Comparison of ENCODE assay signal across 24 cellular contexts in the genomic region with DNA sequence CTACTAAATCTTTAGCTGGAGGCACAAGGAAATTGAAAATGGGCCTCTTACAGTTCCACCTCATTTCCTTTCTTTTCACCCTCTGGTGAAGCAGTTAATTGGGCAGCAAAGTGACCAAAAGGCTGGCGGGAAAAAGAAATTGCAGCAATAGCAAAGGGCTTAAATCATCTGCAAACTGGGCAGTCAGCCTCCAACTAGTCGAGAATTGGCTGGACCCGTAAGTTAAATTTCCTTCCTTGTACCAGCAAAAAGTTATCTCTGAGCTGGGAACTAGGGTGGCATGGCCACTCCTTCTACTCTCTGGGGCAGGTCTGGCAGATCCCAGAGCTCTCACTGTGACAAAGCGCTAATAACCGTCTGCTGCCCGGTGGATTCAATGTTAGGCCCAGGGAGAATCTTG. TPM values are rescaled to one million over a fixed set of nuclear protein-coding genes. Genes with fewer than 3 reads are reported as not detected.
DNase-seq lines count a peak whose midpoint lies in the region; ATAC-seq and TF ChIP-seq lines count a peak whose summit lies in the region.
"Had no signal": no experiment of that assay in that cellular context is flagged by ENCODE, and none has a peak within 500 bp of the region (broad histone marks: within the 10 kb centered on the region; RNA-seq: fewer than 3 reads in every experiment).

No MANE protein-coding gene starts in this region.

- H3K4ac ChIP-seq in neuronal stem cell (ENCODE audit: low read length): no peak overlapping the region

- peak overlapping the region; percentile 25 for H2BK5ac ChIP-seq in neuronal stem cell (ENCODE audit: low read length)

- H2BK12ac ChIP-seq in neuronal stem cell (ENCODE audit: low read length): no peak overlapping the region

- H3K9ac ChIP-seq in neuronal stem cell (ENCODE audit: low read depth, low read length, poor library complexity): no peak overlapping the region
- H3K9ac ChIP-seq: SK-N-SH had no signal

- H3K18ac ChIP-seq in neuronal stem cell (ENCODE audit: low read length): no peak overlapping the region

- no CpG with 5 or more reads among the region's 6 CpGs for WGBS in neuronal stem cell (ENCODE audit: extremely low coverage in 2 of 2, insufficient read length in 2 of 2, insufficient replicate concordance in 1 of 2), 2 donors

- no peak overlapping the region for H2AFZ ChIP-seq in neuronal stem cell (ENCODE audit: low read length)

- H3K23ac ChIP-seq in neuronal stem cell (ENCODE audit: low read depth, low read length, poor library complexity): no peak overlapping the region

- TF ChIP-seq CTCF in AG10803 (conservative IDR thresholded peaks at IDR 0.05; ENCODE audit: low read length) (no peak), cardiac muscle cell (IDR thresholded peaks at IDR 0.05; ENCODE audit: low read depth, low read length) (no peak)

- no peak overlapping the region for H2AK5ac ChIP-seq in neuronal stem cell (ENCODE audit: low read depth, low read length)

- no peak overlapping the region for H2BK120ac ChIP-seq in neuronal stem cell (ENCODE audit: low read depth, low read length)

- no peak overlapping the region for H3K4me2 ChIP-seq in neuronal stem cell (ENCODE audit: insufficient read depth, low read length, poor library complexity, severe bottlenecking)
- H3K4me2 ChIP-seq: SK-N-SH had no signal

- H3K27me3 ChIP-seq in cardiac muscle cell (no peaks in the 10 kb centered on the region), neuronal stem cell (ENCODE audit: control insufficient read depth in 3 of 3, insufficient read depth in 3 of 3, low read depth in 1 of 3, low read length in 3 of 3) (no peaks in the 10 kb centered on the region)
- H3K27me3 ChIP-seq: Peyer's patch had no signal

- peaks cover 2% of the 10 kb centered on the region for H3K79me1 ChIP-seq in neuronal stem cell (ENCODE audit: low read depth, low read length)

- no peak overlapping the region for H4K8ac ChIP-seq in neuronal stem cell (ENCODE audit: low read depth, low read length)

- H4K91ac ChIP-seq in neuronal stem cell (ENCODE audit: low read depth, low read length, poor library complexity): no peak overlapping the region

- H3K14ac ChIP-seq in neuronal stem cell (ENCODE audit: low read length): no peak overlapping the region

- H2BK15ac ChIP-seq in neuronal stem cell (ENCODE audit: low read length): peak overlapping the region; percentile 18

- ATAC-seq in HG03469 (IDR thresholded peaks at IDR 0.05; ENCODE audit: unreplicated experiment): no peak
- no peak for ATAC-seq in GM21526 (IDR thresholded peaks at IDR 0.05; ENCODE audit: low FRiP score, unreplicated experiment)
- ATAC-seq: activated CD8-positive, alpha-beta T cell treated with anti-CD3 and anti-CD28 coated beads for 36 hours had no signal

- peak overlapping the region; percentile 27 for H3K27ac ChIP-seq in cardiac muscle cell
- peak overlapping the region; percentile 77 for H3K27ac ChIP-seq in neuronal stem cell (replicated peaks; ENCODE audit: low read length)
- H3K27ac ChIP-seq: C4-2B had no signal

- DNase-seq in AG10803 (ENCODE audit: low read depth): peak; percentile 66
- DNase-seq in astrocyte of the hippocampus (ENCODE audit: low read depth, low spot score): peak; percentile 76
- no peak for DNase-seq in cardiac muscle cell (ENCODE audit: low read depth in 1 of 2, low spot score in 1 of 2)
- no peak for DNase-seq in neuronal stem cell (ENCODE audit: low spot score)
- no peak for DNase-seq in DMS153 treated with DMSO at 0.1 percent for 48 hours (lab: John Stamatoyannopoulos, UW; ENCODE audit: unreplicated experiment)
- DNase-seq in NCI-H226: no peak
- DNase-seq: activated CD4-positive, CD25-positive, alpha-beta regulatory T cell; activated CD8-positive, alpha-beta T cell treated with anti-CD3 and anti-CD28 coated beads for 36 hours; activated naive CD4-positive, alpha-beta T cell treated with anti-CD3 and anti-CD28 coated beads for 36 hours; activated T-cell treated with anti-CD3 and anti-CD28 coated beads, Interleukin-2, amount 50 U/mL, for 1 hour; amygdala; effector CD4-positive, alpha-beta T cell; KG1; NCI-H1694 treated with DMSO at 0.1 percent for 48 hours; retina; SK-N-SH; stimulated activated CD4-positive, alpha-beta T cell treated with anti-CD3 and anti-CD28 coated beads, Interleukin-15, amount 100 ng/mL, for 24 hours had no signal

- H3K4me1 ChIP-seq in cardiac muscle cell (ENCODE audit: low read depth): peaks cover 34% of the 10 kb centered on the region
- peaks cover 22 to 36% of the 10 kb centered on the region in 2 donors for H3K4me1 ChIP-seq in neuronal stem cell (ENCODE audit: control insufficient read depth in 2 of 2, insufficient read depth in 1 of 2, low read depth in 1 of 2, low read length in 2 of 2)

- H3K36me3 ChIP-seq in cardiac muscle cell (peaks cover 67% of the 10 kb centered on the region), neuronal stem cell (replicated peaks in 1 of 2; ENCODE audit: control insufficient read depth in 2 of 2, insufficient read depth in 2 of 2, low read length in 2 of 2) (peaks cover 38 to 100% of the 10 kb centered on the region in 2 donors)

- H3K9me3 ChIP-seq in cardiac muscle cell (ENCODE audit: low read depth) (no peaks in the 10 kb centered on the region), neuronal stem cell (replicated peaks in 1 of 2; ENCODE audit: control insufficient read depth in 2 of 2, insufficient read depth in 1 of 2, low read depth in 1 of 2, low read length in 2 of 2) (no peaks in the 10 kb centered on the region)
- H3K9me3 ChIP-seq: Peyer's patch, SK-N-SH had no signal

- H3K4me3 ChIP-seq in AG10803 (ENCODE audit: low read length): no peak overlapping the region
- no peak overlapping the region for H3K4me3 ChIP-seq in cardiac muscle cell
- no peak overlapping the region for H3K4me3 ChIP-seq in neuronal stem cell (ENCODE audit: low read length in 2 of 2)
- H3K4me3 ChIP-seq: lung, Peyer's patch had no signal

RNA-seq across cellular contexts. Expression of gene GHRH, which starts 33.5 kb away (rescaled TPM):
- 0.63 and 1.1 TPM in 2 replicates for total RNA-seq in cardiac muscle cell
- polyA plus RNA-seq in cardiac muscle cell: 0.34 TPM in 1 of 2 replicates, not detected in the other
- 0.96 TPM for polyA plus RNA-seq in neuronal stem cell (2013, experiment 1 of 2)
- polyA plus RNA-seq in neuronal stem cell (2013, experiment 2 of 2): 1.8 TPM
- total RNA-seq: A673; activated CD8-positive, alpha-beta T cell treated with anti-CD3 and anti-CD28 coated beads for 36 hours; activated naive CD4-positive, alpha-beta T cell treated with anti-CD3 and anti-CD28 coated beads for 36 hours; fibroblast of lung; lung; Peyer's patch had no signal
- polyA plus RNA-seq: fibroblast of lung, lung, SK-N-SH had no signal

RNA-seq across cellular contexts. Expression of gene MROH8, which starts 48.8 kb away (rescaled TPM):
- 5.8 and 7.8 TPM in 2 replicates for total RNA-seq in cardiac muscle cell
- 12.1 and 13.3 TPM in 2 replicates for polyA plus RNA-seq in cardiac muscle cell
- polyA plus RNA-seq in neuronal stem cell (2013, experiment 1 of 2): 4.4 TPM
- polyA plus RNA-seq in neuronal stem cell (2013, experiment 2 of 2): 4.7 TPM

RNA-seq across cellular contexts. Expression of gene RPN2, which starts 49.0 kb away (rescaled TPM):
- total RNA-seq in cardiac muscle cell: 150 and 201 TPM in 2 replicates
- polyA plus RNA-seq in cardiac muscle cell: 208 and 259 TPM in 2 replicates
- 205 TPM for polyA plus RNA-seq in neuronal stem cell (2013, experiment 1 of 2)
- polyA plus RNA-seq in neuronal stem cell (2013, experiment 2 of 2): 211 TPM

Comparison
In these comparisons a context has a peak if more than half of its experiments do, and no peak if none do; other contexts are left out.
1. DNase-seq: peak in AG10803 (single experiment) and astrocyte of the hippocampus (single experiment); none in cardiac muscle cell (0 of 2), neuronal stem cell (single experiment), DMS153 treated with DMSO at 0.1 percent for 48 hours (single experiment) and NCI-H226 (single experiment).